In the genomic region with DNA sequence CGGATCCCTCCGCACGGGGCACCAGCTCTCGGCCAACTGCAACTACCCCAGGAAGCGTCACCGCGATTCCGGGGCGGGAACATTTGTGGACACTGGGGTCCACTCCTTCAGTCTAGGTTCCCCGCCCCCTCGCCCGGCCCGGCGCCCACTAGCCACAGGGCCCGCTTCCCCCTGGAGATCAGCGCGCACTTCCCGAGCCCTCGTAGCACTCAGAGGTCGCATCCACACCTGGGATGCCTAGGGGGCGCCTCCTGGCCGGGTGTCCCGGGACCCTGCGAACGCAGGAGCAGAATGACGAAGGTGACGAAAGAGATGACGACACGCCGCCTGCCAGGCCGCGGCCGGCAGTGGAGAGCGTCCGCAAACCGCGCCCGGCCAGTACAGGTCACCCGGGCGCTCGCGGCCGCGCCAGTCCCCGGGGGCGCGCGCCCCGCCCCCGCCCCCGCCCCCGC, we compare ENCODE assay signal across 1 cellular context.
TF ChIP-seq lines count a peak whose summit lies in the region.

No MANE protein-coding gene starts in this region.

TF ChIP-seq in HepG2, 621 proteins besides CTCF, POLR2A, EP300 and RAD21 (continued from another document and continues in another):
- TF ChIP-seq POLR2AphosphoS5 (IDR thresholded peaks at IDR 0.05; ENCODE audit: low read depth, low read length) (peak; percentile 50), CENPX (CRISPR knock-in tag; IDR thresholded peaks at IDR 0.05) (no peak), PCBP1 (IDR thresholded peaks at IDR 0.05; ENCODE audit: borderline replicate concordance, low read depth, low read length) (no peak), MXD4 (CRISPR knock-in tag; IDR thresholded peaks at IDR 0.05) (no peak; the same call in none of the 2 replicates), NFKB2 (CRISPR knock-in tag; IDR thresholded peaks at IDR 0.05; ENCODE audit: borderline replicate concordance) (peak; percentile 95), EZH2 (conservative IDR thresholded peaks at IDR 0.05; ENCODE audit: low read depth, low read length) (no peak), TARDBP (CRISPR knock-in tag; IDR thresholded peaks at IDR 0.05) (peak; percentile 50; the same call in 1 of the 2 replicates), TEAD2 (CRISPR knock-in tag; IDR thresholded peaks at IDR 0.05) (peak; percentile 52; the same call in 1 of the 2 replicates), XRCC5 (optimal IDR thresholded peaks at IDR 0.05; ENCODE audit: low read length) (no peak), ZNF431 (CRISPR knock-in tag; IDR thresholded peaks at IDR 0.05; ENCODE audit: borderline replicate concordance, low read depth) (peak; percentile 93; the same call in 1 of the 2 replicates), JARID2 (CRISPR knock-in tag; IDR thresholded peaks at IDR 0.05; ENCODE audit: insufficient replicate concordance) (peak; percentile 67), ELF1 (CRISPR knock-in tag; IDR thresholded peaks at IDR 0.05) (peak; percentile 71), ZNF3 (CRISPR knock-in tag; IDR thresholded peaks at IDR 0.05) (no peak), SP5 (CRISPR knock-in tag; IDR thresholded peaks at IDR 0.05; ENCODE audit: borderline replicate concordance, low read depth) (peak; percentile 94), DPF2 (CRISPR knock-in tag; IDR thresholded peaks at IDR 0.05; ENCODE audit: borderline replicate concordance, low read depth) (peak; percentile 11; the same call in 1 of the 2 replicates), SNRNP70 (IDR thresholded peaks at IDR 0.05; ENCODE audit: low read depth, low read length) (no peak), RARG (CRISPR knock-in tag; IDR thresholded peaks at IDR 0.05; ENCODE audit: low read depth) (0 out of 2 replicates have a peak, but pooled peaks have one; percentile 63), SATB2 (CRISPR knock-in tag; IDR thresholded peaks at IDR 0.05) (peak; percentile 43; the same call in 1 of the 2 replicates), HDAC2 (CRISPR knock-in tag; IDR thresholded peaks at IDR 0.05) (peak; percentile 75; the same call in 1 of the 2 replicates), NFE2 (CRISPR knock-in tag; IDR thresholded peaks at IDR 0.05) (no peak), KDM5B (CRISPR knock-in tag; IDR thresholded peaks at IDR 0.05; ENCODE audit: borderline replicate concordance) (peak; percentile 56), SCMH1 (CRISPR knock-in tag; IDR thresholded peaks at IDR 0.05; ENCODE audit: borderline replicate concordance) (no peak), ZNF644 (CRISPR knock-in tag; IDR thresholded peaks at IDR 0.05; ENCODE audit: low read depth) (no peak; the same call in 1 of the 2 replicates), KMT2A (CRISPR knock-in tag; IDR thresholded peaks at IDR 0.05) (peak; percentile 81), SP1 (IDR thresholded peaks at IDR 0.05) (no peak), SP1 (CRISPR knock-in tag; IDR thresholded peaks at IDR 0.05) (0 out of 2 replicates have a peak, but pooled peaks have one; percentile 47), ZNF850 (CRISPR knock-in tag; conservative IDR thresholded peaks at IDR 0.05) (no peak), AHR (CRISPR knock-in tag; IDR thresholded peaks at IDR 0.05) (peak; percentile 90), ZNF331 (CRISPR knock-in tag; IDR thresholded peaks at IDR 0.05) (peak; percentile 70; the same call in 1 of the 2 replicates)
- TF ChIP-seq, protein P1, sequence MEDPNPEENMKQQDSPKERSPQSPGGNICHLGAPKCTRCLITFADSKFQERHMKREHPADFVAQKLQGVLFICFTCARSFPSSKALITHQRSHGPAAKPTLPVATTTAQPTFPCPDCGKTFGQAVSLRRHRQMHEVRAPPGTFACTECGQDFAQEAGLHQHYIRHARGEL (CRISPR knock-in tag; IDR thresholded peaks at IDR 0.05), result no peak
- TF ChIP-seq, protein P2, sequence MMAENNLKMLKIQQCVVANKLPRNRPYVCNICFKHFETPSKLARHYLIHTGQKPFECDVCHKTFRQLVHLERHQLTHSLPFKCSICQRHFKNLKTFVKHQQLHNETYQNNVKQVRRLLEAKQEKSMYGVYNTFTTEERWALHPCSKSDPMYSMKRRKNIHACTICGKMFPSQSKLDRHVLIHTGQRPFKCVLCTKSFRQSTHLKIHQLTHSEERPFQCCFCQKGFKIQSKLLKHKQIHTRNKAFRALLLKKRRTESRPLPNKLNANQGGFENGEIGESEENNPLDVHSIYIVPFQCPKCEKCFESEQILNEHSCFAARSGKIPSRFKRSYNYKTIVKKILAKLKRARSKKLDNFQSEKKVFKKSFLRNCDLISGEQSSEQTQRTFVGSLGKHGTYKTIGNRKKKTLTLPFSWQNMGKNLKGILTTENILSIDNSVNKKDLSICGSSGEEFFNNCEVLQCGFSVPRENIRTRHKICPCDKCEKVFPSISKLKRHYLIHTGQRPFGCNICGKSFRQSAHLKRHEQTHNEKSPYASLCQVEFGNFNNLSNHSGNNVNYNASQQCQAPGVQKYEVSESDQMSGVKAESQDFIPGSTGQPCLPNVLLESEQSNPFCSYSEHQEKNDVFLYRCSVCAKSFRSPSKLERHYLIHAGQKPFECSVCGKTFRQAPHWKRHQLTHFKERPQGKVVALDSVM (CRISPR knock-in tag; IDR thresholded peaks at IDR 0.05), result peak; percentile 51; the same call in 1 of the 2 replicates
- TF ChIP-seq, protein P3, sequence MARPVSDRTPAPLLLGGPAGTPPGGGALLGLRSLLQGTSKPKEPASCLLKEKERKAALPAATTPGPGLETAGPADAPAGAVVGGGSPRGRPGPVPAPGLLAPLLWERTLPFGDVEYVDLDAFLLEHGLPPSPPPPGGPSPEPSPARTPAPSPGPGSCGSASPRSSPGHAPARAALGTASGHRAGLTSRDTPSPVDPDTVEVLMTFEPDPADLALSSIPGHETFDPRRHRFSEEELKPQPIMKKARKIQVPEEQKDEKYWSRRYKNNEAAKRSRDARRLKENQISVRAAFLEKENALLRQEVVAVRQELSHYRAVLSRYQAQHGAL (CRISPR knock-in tag; IDR thresholded peaks at IDR 0.05; ENCODE audit: not compliant biosample characterization), result peak; percentile 24
- TF ChIP-seq, protein P4, sequence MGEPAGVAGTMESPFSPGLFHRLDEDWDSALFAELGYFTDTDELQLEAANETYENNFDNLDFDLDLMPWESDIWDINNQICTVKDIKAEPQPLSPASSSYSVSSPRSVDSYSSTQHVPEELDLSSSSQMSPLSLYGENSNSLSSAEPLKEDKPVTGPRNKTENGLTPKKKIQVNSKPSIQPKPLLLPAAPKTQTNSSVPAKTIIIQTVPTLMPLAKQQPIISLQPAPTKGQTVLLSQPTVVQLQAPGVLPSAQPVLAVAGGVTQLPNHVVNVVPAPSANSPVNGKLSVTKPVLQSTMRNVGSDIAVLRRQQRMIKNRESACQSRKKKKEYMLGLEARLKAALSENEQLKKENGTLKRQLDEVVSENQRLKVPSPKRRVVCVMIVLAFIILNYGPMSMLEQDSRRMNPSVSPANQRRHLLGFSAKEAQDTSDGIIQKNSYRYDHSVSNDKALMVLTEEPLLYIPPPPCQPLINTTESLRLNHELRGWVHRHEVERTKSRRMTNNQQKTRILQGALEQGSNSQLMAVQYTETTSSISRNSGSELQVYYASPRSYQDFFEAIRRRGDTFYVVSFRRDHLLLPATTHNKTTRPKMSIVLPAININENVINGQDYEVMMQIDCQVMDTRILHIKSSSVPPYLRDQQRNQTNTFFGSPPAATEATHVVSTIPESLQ (CRISPR knock-in tag; conservative IDR thresholded peaks at IDR 0.05), result 0 out of 2 replicates have a peak, but pooled peaks have one; percentile 26
- TF ChIP-seq, protein P5, sequence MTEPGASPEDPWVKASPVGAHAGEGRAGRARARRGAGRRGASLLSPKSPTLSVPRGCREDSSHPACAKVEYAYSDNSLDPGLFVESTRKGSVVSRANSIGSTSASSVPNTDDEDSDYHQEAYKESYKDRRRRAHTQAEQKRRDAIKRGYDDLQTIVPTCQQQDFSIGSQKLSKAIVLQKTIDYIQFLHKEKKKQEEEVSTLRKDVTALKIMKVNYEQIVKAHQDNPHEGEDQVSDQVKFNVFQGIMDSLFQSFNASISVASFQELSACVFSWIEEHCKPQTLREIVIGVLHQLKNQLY (CRISPR knock-in tag; IDR thresholded peaks at IDR 0.05), result peak; percentile 53; the same call in 1 of the 2 replicates
- TF ChIP-seq, protein P6, sequence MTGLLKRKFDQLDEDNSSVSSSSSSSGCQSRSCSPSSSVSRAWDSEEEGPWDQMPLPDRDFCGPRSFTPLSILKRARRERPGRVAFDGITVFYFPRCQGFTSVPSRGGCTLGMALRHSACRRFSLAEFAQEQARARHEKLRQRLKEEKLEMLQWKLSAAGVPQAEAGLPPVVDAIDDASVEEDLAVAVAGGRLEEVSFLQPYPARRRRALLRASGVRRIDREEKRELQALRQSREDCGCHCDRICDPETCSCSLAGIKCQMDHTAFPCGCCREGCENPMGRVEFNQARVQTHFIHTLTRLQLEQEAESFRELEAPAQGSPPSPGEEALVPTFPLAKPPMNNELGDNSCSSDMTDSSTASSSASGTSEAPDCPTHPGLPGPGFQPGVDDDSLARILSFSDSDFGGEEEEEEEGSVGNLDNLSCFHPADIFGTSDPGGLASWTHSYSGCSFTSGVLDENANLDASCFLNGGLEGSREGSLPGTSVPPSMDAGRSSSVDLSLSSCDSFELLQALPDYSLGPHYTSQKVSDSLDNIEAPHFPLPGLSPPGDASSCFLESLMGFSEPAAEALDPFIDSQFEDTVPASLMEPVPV (CRISPR knock-in tag; IDR thresholded peaks at IDR 0.05), result no peak; the same call in 1 of the 2 replicates
- TF ChIP-seq, protein P7, sequence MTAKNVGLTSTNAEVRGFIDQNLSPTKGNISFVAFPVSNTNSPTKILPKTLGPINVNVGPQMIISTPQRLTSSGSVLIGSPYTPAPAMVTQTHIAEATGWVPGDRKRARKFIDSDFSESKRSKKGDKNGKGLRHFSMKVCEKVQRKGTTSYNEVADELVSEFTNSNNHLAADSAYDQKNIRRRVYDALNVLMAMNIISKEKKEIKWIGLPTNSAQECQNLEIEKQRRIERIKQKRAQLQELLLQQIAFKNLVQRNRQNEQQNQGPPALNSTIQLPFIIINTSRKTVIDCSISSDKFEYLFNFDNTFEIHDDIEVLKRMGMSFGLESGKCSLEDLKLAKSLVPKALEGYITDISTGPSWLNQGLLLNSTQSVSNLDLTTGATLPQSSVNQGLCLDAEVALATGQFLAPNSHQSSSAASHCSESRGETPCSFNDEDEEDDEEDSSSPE (CRISPR knock-in tag; IDR thresholded peaks at IDR 0.05), result peak; percentile 77
- TF ChIP-seq, protein P8, sequence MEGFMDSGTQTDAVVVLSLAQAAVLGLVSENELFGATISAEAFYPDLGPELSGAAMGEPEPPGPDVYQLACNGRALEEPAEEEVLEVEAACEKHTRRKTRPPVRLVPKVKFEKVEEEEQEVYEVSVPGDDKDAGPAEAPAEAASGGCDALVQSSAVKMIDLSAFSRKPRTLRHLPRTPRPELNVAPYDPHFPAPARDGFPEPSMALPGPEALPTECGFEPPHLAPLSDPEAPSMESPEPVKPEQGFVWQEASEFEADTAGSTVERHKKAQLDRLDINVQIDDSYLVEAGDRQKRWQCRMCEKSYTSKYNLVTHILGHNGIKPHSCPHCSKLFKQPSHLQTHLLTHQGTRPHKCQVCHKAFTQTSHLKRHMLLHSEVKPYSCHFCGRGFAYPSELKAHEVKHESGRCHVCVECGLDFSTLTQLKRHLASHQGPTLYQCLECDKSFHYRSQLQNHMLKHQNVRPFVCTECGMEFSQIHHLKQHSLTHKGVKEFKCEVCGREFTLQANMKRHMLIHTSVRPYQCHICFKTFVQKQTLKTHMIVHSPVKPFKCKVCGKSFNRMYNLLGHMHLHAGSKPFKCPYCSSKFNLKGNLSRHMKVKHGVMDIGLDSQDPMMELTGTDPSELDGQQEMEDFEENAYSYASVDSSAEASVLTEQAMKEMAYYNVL (CRISPR knock-in tag; IDR thresholded peaks at IDR 0.05; ENCODE audit: borderline replicate concordance), result no peak
- TF ChIP-seq, protein P9, sequence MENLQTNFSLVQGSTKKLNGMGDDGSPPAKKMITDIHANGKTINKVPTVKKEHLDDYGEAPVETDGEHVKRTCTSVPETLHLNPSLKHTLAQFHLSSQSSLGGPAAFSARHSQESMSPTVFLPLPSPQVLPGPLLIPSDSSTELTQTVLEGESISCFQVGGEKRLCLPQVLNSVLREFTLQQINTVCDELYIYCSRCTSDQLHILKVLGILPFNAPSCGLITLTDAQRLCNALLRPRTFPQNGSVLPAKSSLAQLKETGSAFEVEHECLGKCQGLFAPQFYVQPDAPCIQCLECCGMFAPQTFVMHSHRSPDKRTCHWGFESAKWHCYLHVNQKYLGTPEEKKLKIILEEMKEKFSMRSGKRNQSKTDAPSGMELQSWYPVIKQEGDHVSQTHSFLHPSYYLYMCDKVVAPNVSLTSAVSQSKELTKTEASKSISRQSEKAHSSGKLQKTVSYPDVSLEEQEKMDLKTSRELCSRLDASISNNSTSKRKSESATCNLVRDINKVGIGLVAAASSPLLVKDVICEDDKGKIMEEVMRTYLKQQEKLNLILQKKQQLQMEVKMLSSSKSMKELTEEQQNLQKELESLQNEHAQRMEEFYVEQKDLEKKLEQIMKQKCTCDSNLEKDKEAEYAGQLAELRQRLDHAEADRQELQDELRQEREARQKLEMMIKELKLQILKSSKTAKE (CRISPR knock-in tag; IDR thresholded peaks at IDR 0.05; ENCODE audit: borderline replicate concordance), result no peak
- TF ChIP-seq, protein P10, sequence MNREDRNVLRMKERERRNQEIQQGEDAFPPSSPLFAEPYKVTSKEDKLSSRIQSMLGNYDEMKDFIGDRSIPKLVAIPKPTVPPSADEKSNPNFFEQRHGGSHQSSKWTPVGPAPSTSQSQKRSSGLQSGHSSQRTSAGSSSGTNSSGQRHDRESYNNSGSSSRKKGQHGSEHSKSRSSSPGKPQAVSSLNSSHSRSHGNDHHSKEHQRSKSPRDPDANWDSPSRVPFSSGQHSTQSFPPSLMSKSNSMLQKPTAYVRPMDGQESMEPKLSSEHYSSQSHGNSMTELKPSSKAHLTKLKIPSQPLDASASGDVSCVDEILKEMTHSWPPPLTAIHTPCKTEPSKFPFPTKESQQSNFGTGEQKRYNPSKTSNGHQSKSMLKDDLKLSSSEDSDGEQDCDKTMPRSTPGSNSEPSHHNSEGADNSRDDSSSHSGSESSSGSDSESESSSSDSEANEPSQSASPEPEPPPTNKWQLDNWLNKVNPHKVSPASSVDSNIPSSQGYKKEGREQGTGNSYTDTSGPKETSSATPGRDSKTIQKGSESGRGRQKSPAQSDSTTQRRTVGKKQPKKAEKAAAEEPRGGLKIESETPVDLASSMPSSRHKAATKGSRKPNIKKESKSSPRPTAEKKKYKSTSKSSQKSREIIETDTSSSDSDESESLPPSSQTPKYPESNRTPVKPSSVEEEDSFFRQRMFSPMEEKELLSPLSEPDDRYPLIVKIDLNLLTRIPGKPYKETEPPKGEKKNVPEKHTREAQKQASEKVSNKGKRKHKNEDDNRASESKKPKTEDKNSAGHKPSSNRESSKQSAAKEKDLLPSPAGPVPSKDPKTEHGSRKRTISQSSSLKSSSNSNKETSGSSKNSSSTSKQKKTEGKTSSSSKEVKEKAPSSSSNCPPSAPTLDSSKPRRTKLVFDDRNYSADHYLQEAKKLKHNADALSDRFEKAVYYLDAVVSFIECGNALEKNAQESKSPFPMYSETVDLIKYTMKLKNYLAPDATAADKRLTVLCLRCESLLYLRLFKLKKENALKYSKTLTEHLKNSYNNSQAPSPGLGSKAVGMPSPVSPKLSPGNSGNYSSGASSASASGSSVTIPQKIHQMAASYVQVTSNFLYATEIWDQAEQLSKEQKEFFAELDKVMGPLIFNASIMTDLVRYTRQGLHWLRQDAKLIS (CRISPR knock-in tag; IDR thresholded peaks at IDR 0.05), result peak; percentile 32
